Comparison of ENCODE assay signal across 16 cellular contexts in the genomic region with DNA sequence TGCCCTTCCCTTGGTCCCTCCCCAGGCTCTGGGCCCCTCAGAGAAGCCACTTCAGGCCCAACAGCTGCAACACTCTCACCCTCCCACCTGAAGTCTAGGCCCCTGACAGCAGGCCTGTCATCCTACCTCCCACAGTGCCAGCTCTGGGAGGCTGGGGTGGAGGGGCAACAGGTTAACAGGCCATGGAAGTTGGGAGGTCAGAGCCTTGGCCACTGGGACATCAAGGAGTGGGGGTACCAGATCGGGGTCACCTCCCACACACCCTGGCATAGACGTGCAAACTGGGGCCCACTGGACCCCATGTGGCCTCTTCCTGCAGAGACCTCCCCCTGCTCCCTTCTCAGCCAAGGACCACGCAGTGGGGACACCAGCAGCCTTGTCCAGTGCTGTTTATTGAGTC. TPM values are rescaled to one million over a fixed set of nuclear protein-coding genes. Genes with fewer than 3 reads are reported as not detected.
DNase-seq lines count a peak whose midpoint lies in the region; ATAC-seq and TF ChIP-seq lines count a peak whose summit lies in the region.
"Had no signal": no experiment of that assay in that cellular context is flagged by ENCODE, and none has a peak within 500 bp of the region (broad histone marks: within the 10 kb centered on the region; RNA-seq: fewer than 3 reads in every experiment).

No MANE protein-coding gene starts in this region.

- no peak for ATAC-seq in activated naive CD4-positive, alpha-beta T cell treated with anti-CD3 and anti-CD28 coated beads, Interleukin-2, amount 50 U/mL, for 72 hours
- no peak for ATAC-seq in stimulated activated naive B cell treated with anti-CD40 and anti-IgM and Interleukin-4, amounts not matched to agents 10 μg/mL and 1 μg/mL and 100 μg/mL, for 72 hours (replicated peaks)
- ATAC-seq in HG03196 (IDR thresholded peaks at IDR 0.05; ENCODE audit: unreplicated experiment) = no peak
- ATAC-seq: Right ventricle myocardium inferior had no signal

- H3K36me3 Mint-ChIP-seq in activated naive CD4-positive, alpha-beta T cell treated with anti-CD3 and anti-CD28 coated beads, Interleukin-2, amount 10 ng/mL, durations not matched to agents 7 days and 5 days = peaks cover 16% of the 10 kb centered on the region
- H3K36me3 Mint-ChIP-seq in activated naive CD4-positive, alpha-beta T cell treated with anti-CD3 and anti-CD28 coated beads, Interleukin-2, amount 50 U/mL, for 72 hours = peaks cover 0 to 11% of the 10 kb centered on the region in 2 donors
- H3K36me3 Mint-ChIP-seq in stimulated activated naive B cell treated with anti-CD40 and anti-IgM and Interleukin-4, amounts not matched to agents 10 μg/mL and 1 μg/mL and 100 μg/mL, for 72 hours = peaks cover 7 to 30% of the 10 kb centered on the region in 2 donors

- H3K27ac ChIP-seq in VCaP = peak overlapping the region; percentile 97
- H3K27ac ChIP-seq in dorsolateral prefrontal cortex = peak overlapping the region; percentile 38 to 100 (median 99)
- H3K27ac ChIP-seq: sigmoid colon had no signal

- no peaks in the 10 kb centered on the region for H3K9me3 Mint-ChIP-seq in activated naive CD4-positive, alpha-beta T cell treated with anti-CD3 and anti-CD28 coated beads, Interleukin-2, amount 10 ng/mL, durations not matched to agents 7 days and 5 days
- H3K9me3 Mint-ChIP-seq in activated naive CD4-positive, alpha-beta T cell treated with anti-CD3 and anti-CD28 coated beads, Interleukin-2, amount 50 U/mL, for 72 hours = no peaks in the 10 kb centered on the region
- H3K9me3 Mint-ChIP-seq in stimulated activated naive B cell treated with anti-CD40 and anti-IgM and Interleukin-4, amounts not matched to agents 10 μg/mL and 1 μg/mL and 100 μg/mL, for 72 hours = no peaks in the 10 kb centered on the region

- CTCF ChIA-PET in activated naive CD4-positive, alpha-beta T cell treated with anti-CD3 and anti-CD28 coated beads, Interleukin-2, amount 10 ng/mL, durations not matched to agents 7 days and 5 days (lab: Charles Lee) = interaction anchor here (1.1 to 1.6 kb wide), 2 partner anchors 13 to 40 kb away, joined by 3 read pairs; a partner anchor contains a TSS

- no peak for TF ChIP-seq CTCF in VCaP (conservative IDR thresholded peaks at IDR 0.05)
- TF ChIP-seq CTCF in dorsolateral prefrontal cortex (IDR thresholded peaks at IDR 0.05 in 54 of 56, conservative IDR thresholded peaks at IDR 0.05 in 2 of 56; ENCODE audit: low read depth in 1 of 56, partially characterized antibody in 56 of 56) = no peak

- H3K4me3 Mint-ChIP-seq in activated naive CD4-positive, alpha-beta T cell treated with anti-CD3 and anti-CD28 coated beads, Interleukin-2, amount 10 ng/mL, durations not matched to agents 7 days and 5 days = peak overlapping the region; percentile 61
- peak overlapping the region; percentile 13 to 65 for H3K4me3 Mint-ChIP-seq in stimulated activated naive B cell treated with anti-CD40 and anti-IgM and Interleukin-4, amounts not matched to agents 10 μg/mL and 1 μg/mL and 100 μg/mL, for 72 hours

- peak overlapping the region; percentile 42 for H3K27ac Mint-ChIP-seq in activated naive CD4-positive, alpha-beta T cell treated with anti-CD3 and anti-CD28 coated beads, Interleukin-2, amount 10 ng/mL, durations not matched to agents 7 days and 5 days
- H3K27ac Mint-ChIP-seq in activated naive CD4-positive, alpha-beta T cell treated with anti-CD3 and anti-CD28 coated beads, Interleukin-2, amount 50 U/mL, for 72 hours = no peak overlapping the region
- peak overlapping the region; percentile 91 for H3K27ac Mint-ChIP-seq in stimulated activated naive B cell treated with anti-CD40 and anti-IgM and Interleukin-4, amounts not matched to agents 10 μg/mL and 1 μg/mL and 100 μg/mL, for 72 hours

- H3K27me3 ChIP-seq in dorsolateral prefrontal cortex = no peaks in the 10 kb centered on the region
- H3K27me3 ChIP-seq: sigmoid colon had no signal

- peaks cover 10% of the 10 kb centered on the region for H3K27me3 Mint-ChIP-seq in activated naive CD4-positive, alpha-beta T cell treated with anti-CD3 and anti-CD28 coated beads, Interleukin-2, amount 10 ng/mL, durations not matched to agents 7 days and 5 days
- no peaks in the 10 kb centered on the region for H3K27me3 Mint-ChIP-seq in stimulated activated naive B cell treated with anti-CD40 and anti-IgM and Interleukin-4, amounts not matched to agents 10 μg/mL and 1 μg/mL and 100 μg/mL, for 72 hours

- no peak for DNase-seq in activated naive CD4-positive, alpha-beta T cell treated with anti-CD3 and anti-CD28 coated beads, Interleukin-2, amount 10 ng/mL, durations not matched to agents 7 days and 5 days
- no peak for DNase-seq in activated naive CD4-positive, alpha-beta T cell treated with anti-CD3 and anti-CD28 coated beads, Interleukin-2, amount 50 U/mL, for 72 hours (ENCODE audit: low spot score in 2 of 2)
- DNase-seq in dorsolateral prefrontal cortex (no peak), NCI-H146 treated with DMSO at 0.1 percent for 48 hours (lab: John Stamatoyannopoulos, UW; ENCODE audit: unreplicated experiment) (no peak)
- DNase-seq in stimulated activated naive B cell treated with anti-CD40 and anti-IgM and Interleukin-4, amounts not matched to agents 10 μg/mL and 1 μg/mL and 100 μg/mL, for 72 hours = no peak
- no peak for DNase-seq in NK-92 treated with Interleukin-12 subunit alpha and Interleukin-12 subunit beta, amount 100 ng/mL, for 24 hours (lab: John Stamatoyannopoulos, UW)
- DNase-seq: activated CD4-positive, CD25-positive, alpha-beta regulatory T cell; GDM1; kidney; NCI-H1417 treated with DMSO at 0.1 percent for 48 hours; NCI-H345; sigmoid colon; stimulated activated CD4-positive, alpha-beta T cell treated with anti-CD3 and anti-CD28 coated beads, Interleukin-1b, Interleukin-23, amount 100 ng/mL, for 48 hours had no signal

- peak overlapping the region in 5 of 59 donors; percentile 38 to 97 (median 91) for H3K4me3 ChIP-seq in dorsolateral prefrontal cortex
- H3K4me3 ChIP-seq: sigmoid colon had no signal

- intact Hi-C loops in dorsolateral prefrontal cortex (cut with DNase I) = loop anchor here in 1 of 2 donors (5.0 kb wide), 1 partner anchor 164 kb away; a partner anchor contains a TSS

- H3K4me1 Mint-ChIP-seq in activated naive CD4-positive, alpha-beta T cell treated with anti-CD3 and anti-CD28 coated beads, Interleukin-2, amount 10 ng/mL, durations not matched to agents 7 days and 5 days = peaks cover 34% of the 10 kb centered on the region
- peaks cover 30 to 53% of the 10 kb centered on the region in 2 donors for H3K4me1 Mint-ChIP-seq in stimulated activated naive B cell treated with anti-CD40 and anti-IgM and Interleukin-4, amounts not matched to agents 10 μg/mL and 1 μg/mL and 100 μg/mL, for 72 hours

RNA-seq across cellular contexts. Expression of a gene that starts 2.8 kb away (rescaled TPM):
- total RNA-seq in activated naive CD4-positive, alpha-beta T cell treated with anti-CD3 and anti-CD28 coated beads, Interleukin-2, amount 50 U/mL, for 72 hours = 10 to 100 TPM; 37.1 to 64.0 TPM
- 10 to 100 TPM; 37.0 to 77.8 (median 49.6) TPM for total RNA-seq in dorsolateral prefrontal cortex

RNA-seq across cellular contexts. Expression of a gene that starts 2.9 kb away (rescaled TPM):
- 10 to 100 TPM; 48.1 to 68.3 TPM for total RNA-seq in activated naive CD4-positive, alpha-beta T cell treated with anti-CD3 and anti-CD28 coated beads, Interleukin-2, amount 50 U/mL, for 72 hours
- 100 to 1,000 TPM in 1 of 120 experiments, 10 to 100 TPM in 119; 51.4 to 105 (median 68.3) TPM for total RNA-seq in dorsolateral prefrontal cortex

RNA-seq across cellular contexts. Expression of a gene that starts 9.3 kb away (rescaled TPM):
- 1 to 10 TPM; 5.7 to 7.3 TPM for total RNA-seq in activated naive CD4-positive, alpha-beta T cell treated with anti-CD3 and anti-CD28 coated beads, Interleukin-2, amount 50 U/mL, for 72 hours
- total RNA-seq in dorsolateral prefrontal cortex = 100 to 1,000 TPM in 4 of 120 experiments, 10 to 100 TPM in 116; 26.2 to 176 (median 57.3) TPM

RNA-seq across cellular contexts. Expression of a gene that starts 14.2 kb away (rescaled TPM):
- 10 to 100 TPM; 15.3 to 27.1 TPM for total RNA-seq in activated naive CD4-positive, alpha-beta T cell treated with anti-CD3 and anti-CD28 coated beads, Interleukin-2, amount 50 U/mL, for 72 hours
- total RNA-seq in dorsolateral prefrontal cortex = 10 to 100 TPM; 28.1 to 47.4 (median 37.9) TPM

RNA-seq across cellular contexts. Expression of a gene that starts 14.3 kb away (rescaled TPM):
- 10 to 100 TPM; 31.7 to 48.5 TPM for total RNA-seq in activated naive CD4-positive, alpha-beta T cell treated with anti-CD3 and anti-CD28 coated beads, Interleukin-2, amount 50 U/mL, for 72 hours
- total RNA-seq in dorsolateral prefrontal cortex = 10 to 100 TPM; 11.4 to 35.4 (median 19.7) TPM

Comparison
In these comparisons a context has a peak if more than half of its experiments do, and no peak if none do; other contexts are left out.
1. H3K27ac Mint-ChIP-seq: peak in activated naive CD4-positive, alpha-beta T cell treated with anti-CD3 and anti-CD28 coated beads, Interleukin-2, amount 10 ng/mL, durations not matched to agents 7 days and 5 days (single experiment) and stimulated activated naive B cell treated with anti-CD40 and anti-IgM and Interleukin-4, amounts not matched to agents 10 μg/mL and 1 μg/mL and 100 μg/mL, for 72 hours (single experiment); none in activated naive CD4-positive, alpha-beta T cell treated with anti-CD3 and anti-CD28 coated beads, Interleukin-2, amount 50 U/mL, for 72 hours (0 of 2).